In genomic region chr1:25677193-25677773, GRCh38 we compare ENCODE assay signal across 19 cellular contexts.
DNase-seq lines count a peak whose midpoint lies in the region; ATAC-seq and TF ChIP-seq lines count a peak whose summit lies in the region.
"Had no signal": no experiment of that assay in that cellular context is flagged by ENCODE, and none has a peak within 500 bp of the region (broad histone marks: within the 10 kb centered on the region; RNA-seq: fewer than 3 reads in every experiment).

No MANE protein-coding gene starts in this region.

- ATAC-seq in stimulated activated naive CD8-positive, alpha-beta T cell treated with anti-CD3 and anti-CD28 coated beads, Interleukin-15, Interleukin-2, amounts not matched to agents 100 U/mL and 50 U/mL, for 24 hours, result no peak
- no peak for ATAC-seq in SK-N-SH treated with all-trans-retinoic acid at 6 μM for 48 hours
- ATAC-seq: sciatic nerve, WTC11 had no signal

- peaks cover 70% of the 10 kb centered on the region for H3K4me1 Mint-ChIP-seq in stimulated activated naive CD8-positive, alpha-beta T cell treated with anti-CD3 and anti-CD28 coated beads, Interleukin-15, Interleukin-2, amounts not matched to agents 100 ng/mL and 50 ng/mL, for 24 hours (ENCODE audit: low read depth)

- DNase-seq in NCI-H1105 (lab: John Stamatoyannopoulos, UW) (peak; percentile 18), NCI-H1105 treated with DMSO at 0.1 percent for 48 hours (lab: John Stamatoyannopoulos, UW) (no peak), posterior cingulate gyrus (no peak), AML-193 (lab: John Stamatoyannopoulos, UW) (no peak)
- DNase-seq in stimulated activated naive CD8-positive, alpha-beta T cell treated with anti-CD3 and anti-CD28 coated beads, Interleukin-15, Interleukin-2, amounts not matched to agents 100 U/mL and 50 U/mL, for 24 hours, result no peak
- peak; percentile 18 for DNase-seq in effector CD4-positive, alpha-beta T cell
- DNase-seq: brain microvascular endothelial cell, Karpas-422, kidney, NCI-H526 treated with DMSO at 0.1 percent for 48 hours, occipital lobe, Peyer's patch, SW 1271, transverse colon had no signal

- peaks cover 5% of the 10 kb centered on the region for H3K36me3 Mint-ChIP-seq in stimulated activated naive CD8-positive, alpha-beta T cell treated with anti-CD3 and anti-CD28 coated beads, Interleukin-15, Interleukin-2, amounts not matched to agents 100 ng/mL and 50 ng/mL, for 24 hours (ENCODE audit: low read depth)
- H3K36me3 Mint-ChIP-seq: WTC11 had no signal

- peaks cover 4% of the 10 kb centered on the region for H3K9me3 Mint-ChIP-seq in stimulated activated naive CD8-positive, alpha-beta T cell treated with anti-CD3 and anti-CD28 coated beads, Interleukin-15, Interleukin-2, amounts not matched to agents 100 ng/mL and 50 ng/mL, for 24 hours
- H3K9me3 Mint-ChIP-seq: activated T-helper 2 cell treated with anti-CD3 and anti-CD28 coated beads, Interferon-gamma antibody, Interleukin-2, Interleukin-4, amounts not matched to agents 10 μg/mL and 5 μg/mL and 100 μg/mL, durations not matched to agents 14 hours and 24 hours and 36 hours had no signal

- intact Hi-C loops in posterior cingulate gyrus (cut with DNase I), result no loop called here

- no peak overlapping the region for H3K4me3 Mint-ChIP-seq in stimulated activated naive CD8-positive, alpha-beta T cell treated with anti-CD3 and anti-CD28 coated beads, Interleukin-15, Interleukin-2, amounts not matched to agents 100 ng/mL and 50 ng/mL, for 24 hours
- H3K4me3 Mint-ChIP-seq: WTC11 had no signal

- H3K27ac Mint-ChIP-seq in stimulated activated naive CD8-positive, alpha-beta T cell treated with anti-CD3 and anti-CD28 coated beads, Interleukin-15, Interleukin-2, amounts not matched to agents 100 ng/mL and 50 ng/mL, for 24 hours, result peak overlapping the region; percentile 3
- H3K27ac Mint-ChIP-seq: activated T-helper 2 cell treated with anti-CD3 and anti-CD28 coated beads, Interferon-gamma antibody, Interleukin-2, Interleukin-4, amounts not matched to agents 10 μg/mL and 5 μg/mL and 100 μg/mL, durations not matched to agents 14 hours and 24 hours and 36 hours had no signal

- H3K27me3 Mint-ChIP-seq in stimulated activated naive CD8-positive, alpha-beta T cell treated with anti-CD3 and anti-CD28 coated beads, Interleukin-15, Interleukin-2, amounts not matched to agents 100 ng/mL and 50 ng/mL, for 24 hours, result peaks cover 48% of the 10 kb centered on the region

TF ChIP-seq in SK-N-SH treated with all-trans-retinoic acid at 6 μM for 48 hours, 23 proteins besides CTCF, POLR2A, EP300 and RAD21:
- TF ChIP-seq TOX (CRISPR knock-in tag; IDR thresholded peaks at IDR 0.05; ENCODE audit: borderline replicate concordance), result no peak
- no peak for TF ChIP-seq CSRNP3 (CRISPR knock-in tag; IDR thresholded peaks at IDR 0.05)
- TF ChIP-seq ZC3H10 (CRISPR knock-in tag; IDR thresholded peaks at IDR 0.05), result no peak
- TF ChIP-seq CSDC2 (CRISPR knock-in tag; IDR thresholded peaks at IDR 0.05), result no peak
- no peak for TF ChIP-seq ESRRG (CRISPR knock-in tag; IDR thresholded peaks at IDR 0.05)

Comparison
In these comparisons a context has a peak if more than half of its experiments do, and no peak if none do; other contexts are left out.
1. DNase-seq: peak in NCI-H1105 (single experiment) and effector CD4-positive, alpha-beta T cell (single experiment); none in NCI-H1105 treated with DMSO at 0.1 percent for 48 hours (single experiment), stimulated activated naive CD8-positive, alpha-beta T cell treated with anti-CD3 and anti-CD28 coated beads, Interleukin-15, Interleukin-2, amounts not matched to agents 100 U/mL and 50 U/mL, for 24 hours (single experiment), posterior cingulate gyrus (0 of 10) and AML-193 (0 of 2).